ENCODE assay signal across 8 cellular contexts in genomic region chr7:151626422-151627115, GRCh38.
A peak's percentile ranks its signal among the peaks of the same experiment; 100 is the strongest.
DNase-seq lines count a peak whose midpoint lies in the region; ATAC-seq, FAIRE-seq and TF ChIP-seq lines count a peak whose summit lies in the region.

No MANE protein-coding gene starts in this region.

- FAIRE-seq in H1 (lab: Jason Lieb, UNC): no peak

- H3K4me3 ChIP-seq in H1 (ENCODE audit: extremely low read depth in 1 of 4, insufficient read depth in 2 of 4, low read depth in 3 of 4, low read length in 4 of 4): no peak overlapping the region

- peaks cover 0 to 21% (median 13%) of the 10 kb centered on the region in 4 experiments; a peak in 3 of 7 replicates for H3K27me3 ChIP-seq in H1 (replicated peaks in 1 of 4; ENCODE audit: control insufficient read depth in 3 of 4, extremely low read depth in 1 of 4, insufficient read depth in 3 of 4, low read length in 3 of 4)

- H3K27ac ChIP-seq in RWPE1 (no peak overlapping the region), H1 (ENCODE audit: low read depth, low read length) (no peak overlapping the region)

- no peak overlapping the region for H2BK120ac ChIP-seq in H1 (replicated peaks; ENCODE audit: low read depth, low read length)

- 0 out of 4 replicates have a peak, but pooled peaks cover 0 to 3% of the 10 kb centered on the region in 2 experiments for H3K79me2 ChIP-seq in H1 (ENCODE audit: control insufficient read depth in 1 of 2, insufficient read depth in 2 of 2, low read length in 2 of 2)

- H4K8ac ChIP-seq in H1 (ENCODE audit: extremely low read depth, insufficient read depth, low read length): no peak overlapping the region

- peaks cover 4% of the 10 kb centered on the region; the same call in 1 of the 2 replicates for H3K79me1 ChIP-seq in H1 (ENCODE audit: low read depth, low read length)

- H3K4me1 ChIP-seq in H1 (replicated peaks in 1 of 4; ENCODE audit: control insufficient read depth in 3 of 4, insufficient read depth in 4 of 4, low read length in 3 of 4): peaks cover 2 to 17% (median 11%) of the 10 kb centered on the region in 4 experiments

- TF ChIP-seq POLR2A in H1 (IDR thresholded peaks at IDR 0.05; ENCODE audit: control extremely low read depth in 1 of 2, low read depth in 2 of 2, low read length in 2 of 2): no peak

- 79% methylated on average over 11 of the region's 11 CpGs; no CpG with 5 or more reads in 1 of the 2 experiments for WGBS in H1 (ENCODE audit: extremely low coverage in 1 of 2, insufficient coverage in 1 of 2, insufficient read length in 1 of 2, insufficient replicate concordance in 2 of 2, low coverage in 1 of 2, low lambda C conversion rate in 2 of 2, missing lambda C conversion rate in 1 of 2), 2 experiments

- no peak overlapping the region for H2AK5ac ChIP-seq in H1 (ENCODE audit: low read depth, low read length)

- peaks cover 36% of the 10 kb centered on the region for H3K4me1 Mint-ChIP-seq in nephron

- no peak overlapping the region for H3K27ac Mint-ChIP-seq in nephron

- TF ChIP-seq RAD21 in H1 (IDR thresholded peaks at IDR 0.05 in 1 of 2, conservative IDR thresholded peaks at IDR 0.05 in 1 of 2; ENCODE audit: low read depth in 2 of 2, low read length in 2 of 2): peak; percentile 80 to 87

- no peak overlapping the region for H3K4ac ChIP-seq in H1 (replicated peaks; ENCODE audit: insufficient read length, low read depth, low read length)

- no peak overlapping the region for H2BK5ac ChIP-seq in H1 (ENCODE audit: low read depth, low read length)

- H3K23me2 ChIP-seq in H1 (ENCODE audit: low read depth, low read length): no peaks in the 10 kb centered on the region; the same call in 1 of the 2 replicates

- no peak overlapping the region for H3K4me3 Mint-ChIP-seq in nephron

- H3K9me3 Mint-ChIP-seq in nephron: no peaks in the 10 kb centered on the region

- TF ChIP-seq CTCF in GM12874 (IDR thresholded peaks at IDR 0.05; ENCODE audit: insufficient read depth, low read depth, low read length) (0 out of 2 replicates have a peak, but pooled peaks have one; percentile 11), RWPE1 (conservative IDR thresholded peaks at IDR 0.05; ENCODE audit: low read depth) (peak; percentile 40), H1 (IDR thresholded peaks at IDR 0.05; ENCODE audit: control extremely low read depth in 1 of 3, insufficient read depth in 1 of 3, low read depth in 1 of 3, low read length in 3 of 3) (peak; percentile 76 to 89 (median 79)), nephron (IDR thresholded peaks at IDR 0.05; ENCODE audit: unreplicated experiment in 3 of 3) (peak; percentile 36 to 45 (median 45))

- no peak overlapping the region for H2BK15ac ChIP-seq in H1 (ENCODE audit: low read length)

- H2AFZ ChIP-seq in H1 (ENCODE audit: low read length): no peak overlapping the region

- H3K56ac ChIP-seq in H1 (replicated peaks; ENCODE audit: insufficient read length, low read depth, low read length): no peak overlapping the region

- POLR2A ChIA-PET in RWPE1 (lab: Yijun Ruan, JAX; ENCODE audit: low non-redundant PET): no interaction called here
- POLR2A ChIA-PET in H1 (lab: Charles Lee; ENCODE audit: partially characterized antibody): interaction anchor here (1.5 kb wide), 1 partner anchor 10 kb away, joined by 3 read pairs; no protein-coding TSS in a partner anchor

- H3K14ac ChIP-seq in H1 (ENCODE audit: insufficient read length): no peak overlapping the region

- no peaks in the 10 kb centered on the region for H3K36me3 Mint-ChIP-seq in nephron (ENCODE audit: low read depth)

- CTCF ChIA-PET in RWPE1 (lab: Yijun Ruan, JAX): interaction anchor here (1.2 kb wide), 1 partner anchor 119 kb away, joined by 3 read pairs; no protein-coding TSS in a partner anchor
- CTCF ChIA-PET in H1 (lab: Charles Lee; ENCODE audit: partially characterized antibody): interaction anchor here (0.5 to 10.8 kb wide), 20 partner anchors 11 to 522 kb away, joined by 3 to 107 read pairs (median 4); no protein-coding TSS in a partner anchor

- DNase-seq in AG08395 (ENCODE audit: low spot score): peak; percentile 22
- no peak for DNase-seq in RWPE1 (ENCODE audit: low spot score)
- peak in 1 of 2 experiments; percentile 48 for DNase-seq in H1 (ENCODE audit: low read depth in 1 of 2, low spot score in 2 of 2)
- DNase-seq in SW 1271 (lab: John Stamatoyannopoulos, UW): no peak

- H3K9me3 ChIP-seq in H1 (ENCODE audit: insufficient read depth in 2 of 2, low read depth in 1 of 2, low read length in 1 of 2): no peaks in the 10 kb centered on the region

- no peak overlapping the region for H3K9ac ChIP-seq in H1 (replicated peaks in 1 of 4; ENCODE audit: extremely low read depth in 1 of 4, low read depth in 3 of 4, low read length in 3 of 4)

- H3K4me2 ChIP-seq in H1 (ENCODE audit: insufficient read depth in 1 of 2, low read depth in 2 of 2, low read length in 2 of 2): no peak overlapping the region

- no peak overlapping the region for H3K18ac ChIP-seq in H1 (ENCODE audit: extremely low read depth, low read length)

- peaks cover 0 to 5% of the 10 kb centered on the region in 2 experiments for H4K20me1 ChIP-seq in H1 (replicated peaks in 1 of 2; ENCODE audit: control insufficient read depth in 1 of 2, insufficient read depth in 2 of 2, low read length in 2 of 2)

- H4K91ac ChIP-seq in H1 (replicated peaks; ENCODE audit: insufficient read length, low read length): no peak overlapping the region

- no peak overlapping the region for H4K5ac ChIP-seq in H1 (ENCODE audit: insufficient read length, low read depth, low read length)

- H3K36me3 ChIP-seq in H1 (ENCODE audit: control insufficient read depth in 2 of 4, insufficient read depth in 4 of 4, low read length in 3 of 4): no peaks in the 10 kb centered on the region

- H3K27me3 Mint-ChIP-seq in nephron (ENCODE audit: low read depth): peaks cover 37% of the 10 kb centered on the region

- no peak overlapping the region for H3K23ac ChIP-seq in H1 (ENCODE audit: insufficient read length)

- no peak for ATAC-seq in GM21619 (IDR thresholded peaks at IDR 0.05; ENCODE audit: unreplicated experiment)
- ATAC-seq in HG03159 (IDR thresholded peaks at IDR 0.05; ENCODE audit: unreplicated experiment): no peak

- H2BK20ac ChIP-seq in H1 (ENCODE audit: low read length): no peak overlapping the region

- no peak overlapping the region for H2BK12ac ChIP-seq in H1 (ENCODE audit: low read depth, low read length)

- no peak for TF ChIP-seq EP300 in H1 (IDR thresholded peaks at IDR 0.05; ENCODE audit: borderline replicate concordance in 1 of 2, low read depth in 2 of 2, low read length in 2 of 2)

TF ChIP-seq in H1, 55 proteins besides CTCF, POLR2A, EP300 and RAD21:
- TF ChIP-seq, protein P1, sequence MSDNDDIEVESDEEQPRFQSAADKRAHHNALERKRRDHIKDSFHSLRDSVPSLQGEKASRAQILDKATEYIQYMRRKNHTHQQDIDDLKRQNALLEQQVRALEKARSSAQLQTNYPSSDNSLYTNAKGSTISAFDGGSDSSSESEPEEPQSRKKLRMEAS (IDR thresholded peaks at IDR 0.05): 0 out of 2 replicates have a peak, but pooled peaks have one; percentile 22
- TF ChIP-seq SIX5 (IDR thresholded peaks at IDR 0.05; ENCODE audit: low read depth, low read length): no peak

Comparison
In these comparisons a context has a peak if more than half of its experiments do, and no peak if none do; other contexts are left out.
1. CTCF ChIP-seq: peak in every context shown above with its lines; median percentile 79 in H1; 45 in nephron; 40 in RWPE1; 11 in GM12874.